8 cellular contexts compared by ENCODE assay signal in the genomic region with DNA sequence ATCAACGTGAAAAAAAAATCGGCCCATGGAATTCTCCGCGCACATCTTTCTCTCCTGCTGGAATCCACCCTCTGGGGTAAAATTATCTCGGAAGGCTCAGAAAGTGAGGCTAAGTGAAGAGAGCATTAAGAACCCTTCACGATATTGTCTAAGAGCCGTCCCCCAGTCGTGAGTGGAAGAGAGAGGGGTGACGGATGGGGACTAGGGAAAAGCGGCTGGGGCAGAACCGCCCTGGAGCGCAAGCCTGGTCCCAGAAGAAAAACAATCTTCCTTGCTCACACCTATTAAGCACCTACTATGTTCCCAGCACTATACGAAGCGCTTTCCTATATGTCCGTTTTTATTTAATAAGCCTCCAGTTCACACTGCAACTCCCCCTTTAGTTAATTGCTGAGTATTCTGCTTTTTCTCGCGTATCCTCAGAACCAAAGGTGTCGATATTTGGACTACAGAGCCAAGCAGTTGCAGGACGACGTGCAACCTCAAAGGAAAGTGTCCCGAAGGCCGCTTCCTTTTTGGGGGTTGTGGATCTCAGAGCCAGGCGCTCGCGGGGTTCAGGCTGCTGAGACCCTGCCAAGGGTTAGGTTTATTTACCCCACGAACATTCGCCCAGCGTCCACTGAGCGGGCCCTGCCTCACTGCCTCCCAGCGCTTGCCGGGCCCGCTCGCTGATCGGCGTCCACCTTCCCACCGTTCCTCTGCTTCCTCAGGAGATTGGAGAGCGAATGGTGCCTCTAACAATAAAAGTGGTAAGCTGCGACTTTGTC. TPM values are rescaled to one million over a fixed set of nuclear protein-coding genes. Genes with fewer than 3 reads are reported as not detected.
DNase-seq lines count a peak whose midpoint lies in the region; ATAC-seq, FAIRE-seq and TF ChIP-seq lines count a peak whose summit lies in the region.

No MANE protein-coding gene starts in this region.

- H3K4me1 ChIP-seq in ascending aorta (peaks cover 0 to 2% of the 10 kb centered on the region in 2 donors), keratinocyte (ENCODE audit: control insufficient read depth, extremely low read depth, insufficient read depth, low read length) (no peaks in the 10 kb centered on the region), subcutaneous abdominal adipose tissue (ENCODE audit: control insufficient read depth in 5 of 5, insufficient read depth in 5 of 5, low read length in 5 of 5) (peaks cover 0 to 16% (median 15%) of the 10 kb centered on the region in 5 donors)

- H2AFZ ChIP-seq in keratinocyte (ENCODE audit: control insufficient read depth, low read length), result peak overlapping the region; percentile 95

- H3K9ac ChIP-seq in keratinocyte (ENCODE audit: control insufficient read depth, extremely low read depth, insufficient read depth, low read length), result no peak overlapping the region
- peak overlapping the region in 2 of 5 donors; percentile 23 to 25 for H3K9ac ChIP-seq in subcutaneous abdominal adipose tissue (ENCODE audit: low read length in 5 of 5)

- H3K9me3 ChIP-seq in ascending aorta (no peaks in the 10 kb centered on the region), keratinocyte (ENCODE audit: control insufficient read depth, low read depth, low read length) (no peaks in the 10 kb centered on the region), subcutaneous abdominal adipose tissue (ENCODE audit: control insufficient read depth in 5 of 5, low read length in 5 of 5) (no peaks in the 10 kb centered on the region)

- no peak for FAIRE-seq in keratinocyte (lab: Jason Lieb, UNC)

- no peak for TF ChIP-seq CTCF in ascending aorta (IDR thresholded peaks at IDR 0.05)
- no peak for TF ChIP-seq CTCF in keratinocyte (optimal IDR thresholded peaks at IDR 0.05 in 1 of 3, IDR thresholded peaks at IDR 0.05 in 1 of 3, conservative IDR thresholded peaks at IDR 0.05 in 1 of 3; ENCODE audit: extremely low read depth in 1 of 3, insufficient read depth in 2 of 3, low read length in 3 of 3)

- H3K4me2 ChIP-seq in keratinocyte (ENCODE audit: control insufficient read depth, extremely low read depth, insufficient read depth, low read depth, low read length), result peak overlapping the region; percentile 96

- peak overlapping the region; percentile 69 to 78 for H3K4me3 ChIP-seq in ascending aorta
- H3K4me3 ChIP-seq in keratinocyte (ENCODE audit: control insufficient read depth in 2 of 3, extremely low read depth in 1 of 3, insufficient read depth in 2 of 3, low read depth in 1 of 3, low read length in 3 of 3), result peak overlapping the region in 2 of 3 experiments; percentile 73 to 74
- H3K4me3 ChIP-seq in subcutaneous abdominal adipose tissue (ENCODE audit: low read depth in 1 of 5, low read length in 5 of 5), result peak overlapping the region; percentile 53 to 70 (median 62)

- dilution Hi-C loops in keratinocyte (cut with MboI; ENCODE audit: extremely low pct_ligation_motif_present, low sequenced_read_pairs), result no loop called here

- H3K9me1 ChIP-seq in keratinocyte (ENCODE audit: control insufficient read depth, extremely low read depth, insufficient read depth, low read length), result no peaks in the 10 kb centered on the region

- peak; percentile 15 for DNase-seq in NCI-H1105 treated with DMSO at 0.1 percent for 48 hours (lab: John Stamatoyannopoulos, UW)
- DNase-seq in NCI-H1105 (lab: John Stamatoyannopoulos, UW), result no peak
- no peak for DNase-seq in ascending aorta (ENCODE audit: low spot score in 2 of 2)
- no peak for DNase-seq in keratinocyte (ENCODE audit: low read depth, low spot score)
- DNase-seq in NCI-H524 treated with DMSO at 0.1 percent for 48 hours (lab: John Stamatoyannopoulos, UW), result no peak
- DNase-seq in NCI-H2029 treated with DMSO at 0.1 percent for 48 hours (lab: John Stamatoyannopoulos, UW), result no peak

- intact Hi-C loops in ascending aorta (cut with DNase I), result no loop called here

- H4K20me1 ChIP-seq in keratinocyte (ENCODE audit: control insufficient read depth, extremely low read depth, insufficient read depth, low read length), result no peaks in the 10 kb centered on the region

- H3K27me3 ChIP-seq in ascending aorta, result no peaks in the 10 kb centered on the region
- peaks cover 8% of the 10 kb centered on the region for H3K27me3 ChIP-seq in keratinocyte (ENCODE audit: control insufficient read depth, extremely low read depth, insufficient read depth, low read length)
- peaks cover 10 to 25% (median 19%) of the 10 kb centered on the region in 5 donors for H3K27me3 ChIP-seq in subcutaneous abdominal adipose tissue (ENCODE audit: control insufficient read depth in 5 of 5, insufficient read depth in 4 of 5, low read length in 5 of 5)

- no peaks in the 10 kb centered on the region for H3K79me2 ChIP-seq in keratinocyte (ENCODE audit: control insufficient read depth, insufficient read depth, low read length)

- H3K27ac ChIP-seq in ascending aorta, result peak overlapping the region; percentile 42 to 48
- H3K27ac ChIP-seq in keratinocyte (ENCODE audit: control insufficient read depth, insufficient read depth, low read length), result no peak overlapping the region
- H3K27ac ChIP-seq in subcutaneous abdominal adipose tissue (ENCODE audit: low read depth, low read length), result no peak overlapping the region

- H3K36me3 ChIP-seq in ascending aorta (no peaks in the 10 kb centered on the region), keratinocyte (ENCODE audit: control insufficient read depth in 2 of 2, extremely low read depth in 1 of 2, insufficient read depth in 2 of 2, low read length in 2 of 2) (no peaks in the 10 kb centered on the region), subcutaneous abdominal adipose tissue (ENCODE audit: control insufficient read depth in 5 of 5, insufficient read depth in 5 of 5, low read length in 5 of 5) (no peaks in the 10 kb centered on the region)

- no peak for ATAC-seq in GM18502 (IDR thresholded peaks at IDR 0.05; ENCODE audit: poor library complexity, unreplicated experiment)

RNA-seq across cellular contexts. Expression of a gene that starts 0.9 kb away (rescaled TPM):
- total RNA-seq in ascending aorta, result 2.8 TPM
- 0.58 to 0.99 TPM (median 0.94 TPM) in 3 replicates for polyA plus RNA-seq in keratinocyte
- 0.42 TPM for polyA plus RNA-seq in keratinocyte (2011; ENCODE audit: low read depth)
- 0.62 and 1.0 TPM in 2 replicates for polyA plus RNA-seq in keratinocyte (2011; cell fraction: cytosol; rRNA removed)
- 0.31 and 0.69 TPM in 2 replicates for polyA plus RNA-seq in keratinocyte (2011; cell fraction: nucleus; rRNA removed)
- polyA plus RNA-seq in keratinocyte (2012; ENCODE audit: low replicate concordance), result 0.56 and 0.76 TPM in 2 replicates
- 0.16 to 0.59 TPM in 2 of 3 replicates, not detected in the other for polyA minus RNA-seq in keratinocyte
- polyA minus RNA-seq in keratinocyte (2011; cell fraction: cytosol; rRNA and poly(A)+ RNA removed), result not detected
- polyA minus RNA-seq in keratinocyte (2011; cell fraction: nucleus; rRNA and poly(A)+ RNA removed), result not detected in 2 replicates

RNA-seq across cellular contexts. Expression of a gene that starts 22.2 kb away (rescaled TPM):
- total RNA-seq in ascending aorta, result 6.4 TPM
- polyA plus RNA-seq in keratinocyte, result 17.5 to 37.2 TPM (median 23.2 TPM) in 3 replicates
- 30.1 TPM for polyA plus RNA-seq in keratinocyte (2011; ENCODE audit: low read depth)
- polyA plus RNA-seq in keratinocyte (2011; cell fraction: cytosol; rRNA removed), result 13.8 and 27.8 TPM in 2 replicates
- polyA plus RNA-seq in keratinocyte (2011; cell fraction: nucleus; rRNA removed), result 24.7 and 33.6 TPM in 2 replicates
- 21.8 and 41.3 TPM in 2 replicates for polyA plus RNA-seq in keratinocyte (2012; ENCODE audit: low replicate concordance)
- polyA minus RNA-seq in keratinocyte, result 3.6 to 77.0 TPM (median 21.9 TPM) in 3 replicates
- 20.9 TPM for polyA minus RNA-seq in keratinocyte (2011; cell fraction: cytosol; rRNA and poly(A)+ RNA removed)
- 33.9 and 75.4 TPM in 2 replicates for polyA minus RNA-seq in keratinocyte (2011; cell fraction: nucleus; rRNA and poly(A)+ RNA removed)

RNA-seq across cellular contexts. Expression of a gene that starts 23.1 kb away (rescaled TPM):
- 10.7 TPM for total RNA-seq in ascending aorta
- 33.1 to 52.1 TPM (median 43.1 TPM) in 3 replicates for polyA plus RNA-seq in keratinocyte
- 43.3 TPM for polyA plus RNA-seq in keratinocyte (2011; ENCODE audit: low read depth)
- 48.0 and 52.4 TPM in 2 replicates for polyA plus RNA-seq in keratinocyte (2011; cell fraction: cytosol; rRNA removed)
- polyA plus RNA-seq in keratinocyte (2011; cell fraction: nucleus; rRNA removed), result 13.9 and 20.3 TPM in 2 replicates
- 64.6 and 91.6 TPM in 2 replicates for polyA plus RNA-seq in keratinocyte (2012; ENCODE audit: low replicate concordance)
- 4.8 to 11.7 TPM (median 9.9 TPM) in 3 replicates for polyA minus RNA-seq in keratinocyte
- 47.6 TPM for polyA minus RNA-seq in keratinocyte (2011; cell fraction: cytosol; rRNA and poly(A)+ RNA removed)
- 5.0 and 6.3 TPM in 2 replicates for polyA minus RNA-seq in keratinocyte (2011; cell fraction: nucleus; rRNA and poly(A)+ RNA removed)

Comparison
In these comparisons a context has a peak if more than half of its experiments do, and no peak if none do; other contexts are left out.
1. H3K27ac ChIP-seq: peak in ascending aorta (2 of 2); none in keratinocyte (single experiment) and subcutaneous abdominal adipose tissue (single experiment).
2. Peak in every context shown above with its lines, with median percentiles within 50 percentile points of each other: H3K4me3 ChIP-seq.